In genomic region chr6:147905721-147906120, GRCh38 we compare ENCODE assay signal across 18 cellular contexts.
DNase-seq lines count a peak whose midpoint lies in the region; ATAC-seq and TF ChIP-seq lines count a peak whose summit lies in the region.
"Had no signal": no experiment of that assay in that cellular context is flagged by ENCODE, and none has a peak within 500 bp of the region (broad histone marks: within the 10 kb centered on the region; RNA-seq: fewer than 3 reads in every experiment).

No MANE protein-coding gene starts in this region.

- no peaks in the 10 kb centered on the region for H3K36me3 ChIP-seq in transverse colon

- no peaks in the 10 kb centered on the region for H3K9me3 ChIP-seq in transverse colon

- DNase-seq in A172 (ENCODE audit: low spot score), result peak; percentile 5
- DNase-seq in HS-5 (ENCODE audit: low read depth), result peak; percentile 20
- peak; percentile 5 for DNase-seq in T1000 (lab: John Stamatoyannopoulos, UW)
- no peak for DNase-seq in osteocyte (ENCODE audit: extremely low spot score, unreplicated experiment)
- DNase-seq in germinal center (ENCODE audit: low spot score), result no peak
- no peak for DNase-seq in HT-29 (ENCODE audit: low spot score)
- no peak for DNase-seq in transverse colon
- DNase-seq: DMS 273 treated with DMSO at 0.1 percent for 48 hours; HFFc6; Karpas-422; NCI-H1105 treated with DMSO at 0.1 percent for 48 hours; NCI-H187 treated with DMSO at 0.1 percent for 48 hours; NCI-H69; NK-92 treated with Interleukin-12 subunit alpha and Interleukin-12 subunit beta, amount 100 ng/mL, for 24 hours; RPMI8226 had no signal

- peaks cover 20% of the 10 kb centered on the region for H3K4me1 Mint-ChIP-seq in osteocyte (ENCODE audit: unreplicated experiment)

- no peaks in the 10 kb centered on the region for H3K36me3 Mint-ChIP-seq in osteocyte (ENCODE audit: unreplicated experiment)

- H3K4me3 Mint-ChIP-seq in osteocyte (ENCODE audit: unreplicated experiment), result no peak overlapping the region
- H3K4me3 Mint-ChIP-seq: HFFc6 had no signal

- WGBS in transverse colon (ENCODE audit: low coverage in 1 of 2), 2 donors, result 82 to 88% methylated on average over 2 to 3 of the region's 3 CpGs

- no peaks in the 10 kb centered on the region for H3K4me1 ChIP-seq in transverse colon

- H3K27ac ChIP-seq in transverse colon, result no peak overlapping the region
- H3K27ac ChIP-seq: 22Rv1, C4-2B had no signal

- H3K27me3 Mint-ChIP-seq in osteocyte (ENCODE audit: unreplicated experiment), result no peaks in the 10 kb centered on the region

- TF ChIP-seq CTCF in osteocyte (IDR thresholded peaks at IDR 0.05), result no peak
- no peak for TF ChIP-seq CTCF in transverse colon (IDR thresholded peaks at IDR 0.05)

- peak overlapping the region; percentile 1 for H3K27ac Mint-ChIP-seq in osteocyte (ENCODE audit: unreplicated experiment)
- H3K27ac Mint-ChIP-seq: HFFc6 had no signal

- no peak for ATAC-seq in GM18520 (IDR thresholded peaks at IDR 0.05; ENCODE audit: unreplicated experiment)

- H3K9me3 Mint-ChIP-seq in osteocyte (ENCODE audit: unreplicated experiment), result no peaks in the 10 kb centered on the region

- H3K27me3 ChIP-seq in transverse colon, result no peaks in the 10 kb centered on the region

- TF ChIP-seq EP300 in transverse colon (IDR thresholded peaks at IDR 0.05; ENCODE audit: low read depth), result no peak

- intact Hi-C loops in transverse colon (cut with DNase I; ENCODE audit: low total_unique reads), result loop anchor here (10.0 kb wide), 1 partner anchor 671 kb away; no protein-coding TSS in a partner anchor

- TF ChIP-seq POLR2A in transverse colon (IDR thresholded peaks at IDR 0.05), result no peak

- in situ Hi-C loops in transverse colon (cut with MboI; ENCODE audit: low pct_ligation_motif_present in 1 of 4, low pct_unique_long_range_greater_than_20kb in 1 of 4, low sequenced_read_pairs in 3 of 4), result no loop called here

- H3K4me3 ChIP-seq in transverse colon, result no peak overlapping the region

Comparison
In these comparisons a context has a peak if more than half of its experiments do, and no peak if none do; other contexts are left out.
1. DNase-seq: peak in A172 (single experiment), HS-5 (single experiment) and T1000 (single experiment); none in osteocyte (single experiment), germinal center (single experiment), HT-29 (single experiment) and transverse colon (single experiment).